ENCODE assay signal across 1 cellular context in genomic region chr20:50763550-50764458, GRCh38.
TF ChIP-seq lines count a peak whose summit lies in the region.
"Not testable (repeated sequence)": the region's sequence is repeated elsewhere in the genome, so short reads cannot be mapped to it uniquely, and the experiment has no call there.

No MANE protein-coding gene starts in this region.

TF ChIP-seq in K562, 482 proteins besides CTCF, POLR2A, EP300 and RAD21:
- TF ChIP-seq ZBTB11 (CRISPR knock-in tag; IDR thresholded peaks at IDR 0.05) (peak in 1 of 3 experiments; percentile 82; a peak in 2 of 6 replicates), ATF3 (IDR thresholded peaks at IDR 0.05) (peak; percentile 18; the same call in 1 of the 2 replicates), BCLAF1 (IDR thresholded peaks at IDR 0.05; ENCODE audit: borderline replicate concordance in 1 of 2, control insufficient read depth in 1 of 2, low read depth in 2 of 2, low read length in 1 of 2) (peak in 1 of 2 experiments; percentile 45; a peak in 1 of 4 replicates)
- TF ChIP-seq ATF3 (CRISPR knock-in tag; conservative IDR thresholded peaks at IDR 0.05): not testable (repeated sequence)
